ENCODE assay signal across 8 cellular contexts in the genomic region with DNA sequence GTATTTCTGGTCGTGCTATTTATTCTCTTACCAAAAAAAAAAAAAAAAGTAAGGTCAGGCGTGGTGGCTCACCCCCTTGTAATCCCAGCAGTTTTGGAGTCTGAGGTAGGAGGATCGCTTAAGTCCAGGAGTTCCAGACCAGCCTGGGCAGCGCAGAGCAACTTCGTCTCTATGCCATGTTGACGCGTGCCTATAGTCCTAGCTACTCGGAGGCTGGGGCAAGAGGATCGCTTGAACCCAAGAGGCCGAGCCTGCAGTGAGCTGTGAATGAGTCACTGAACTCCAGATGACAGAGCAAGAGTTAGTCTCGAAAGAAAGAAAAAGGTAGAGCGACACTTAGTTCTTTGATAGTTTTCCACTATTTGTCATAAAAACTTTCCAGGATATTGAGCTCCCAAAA. TPM values are rescaled to one million over a fixed set of nuclear protein-coding genes. Genes with fewer than 3 reads are reported as not detected.
DNase-seq lines count a peak whose midpoint lies in the region; ATAC-seq and TF ChIP-seq lines count a peak whose summit lies in the region.

No MANE protein-coding gene starts in this region.

- 92% methylated on average over 12 of the region's 12 CpGs for WGBS in HUES64

- no peak overlapping the region for H3K27ac ChIP-seq in HUES64 (ENCODE audit: low read depth, low read length)
- peak overlapping the region in 1 of 2 donors; percentile 97 for H3K27ac ChIP-seq in left lung

- no peak overlapping the region for H3K9ac ChIP-seq in HUES64 (ENCODE audit: low read depth, low read length)

- ATAC-seq in left lung (no peak), GM21723 (IDR thresholded peaks at IDR 0.05; ENCODE audit: unreplicated experiment) (no peak), HG03460 (IDR thresholded peaks at IDR 0.05; ENCODE audit: unreplicated experiment) (no peak), GM21423 (IDR thresholded peaks at IDR 0.05; ENCODE audit: unreplicated experiment) (no peak)

- H3K36me3 Mint-ChIP-seq in stimulated activated naive CD8-positive, alpha-beta T cell treated with anti-CD3 and anti-CD28 coated beads, Interleukin-15, Interleukin-2, amounts not matched to agents 100 ng/mL and 50 ng/mL, for 24 hours (ENCODE audit: low read depth): no peaks in the 10 kb centered on the region

- H3K9me3 ChIP-seq in HUES64 (ENCODE audit: insufficient read depth, low read depth, low read length): no peaks in the 10 kb centered on the region
- H3K9me3 ChIP-seq in left lung: no peaks in the 10 kb centered on the region

- H3K27ac Mint-ChIP-seq in stimulated activated naive CD8-positive, alpha-beta T cell treated with anti-CD3 and anti-CD28 coated beads, Interleukin-15, Interleukin-2, amounts not matched to agents 100 ng/mL and 50 ng/mL, for 24 hours: peak overlapping the region; percentile 99

- H3K4me1 ChIP-seq in HUES64 (ENCODE audit: insufficient read depth, low read length): peaks cover 14% of the 10 kb centered on the region
- peaks cover 16 to 31% of the 10 kb centered on the region in 2 donors for H3K4me1 ChIP-seq in left lung

- peak; percentile 65 for DNase-seq in activated CD8-positive, alpha-beta memory T cell treated with anti-CD3 and anti-CD28 coated beads, Interleukin-2, amount 50 U/mL, for 48 hours
- DNase-seq in left lung (no peak), dedifferentiated amniotic fluid mesenchymal stem cell (ENCODE audit: extremely low spot score) (no peak)

- H3K36me3 ChIP-seq in HUES64 (ENCODE audit: insufficient read depth, low read length) (no peaks in the 10 kb centered on the region), left lung (no peaks in the 10 kb centered on the region)

- peaks cover 26% of the 10 kb centered on the region for H3K4me1 Mint-ChIP-seq in stimulated activated naive CD8-positive, alpha-beta T cell treated with anti-CD3 and anti-CD28 coated beads, Interleukin-15, Interleukin-2, amounts not matched to agents 100 ng/mL and 50 ng/mL, for 24 hours (ENCODE audit: low read depth)

- H3K27me3 ChIP-seq in HUES64 (ENCODE audit: insufficient read depth, low read length) (peaks cover 6% of the 10 kb centered on the region; the same call in 1 of the 2 replicates), left lung (no peaks in the 10 kb centered on the region)

- H3K27me3 Mint-ChIP-seq in stimulated activated naive CD8-positive, alpha-beta T cell treated with anti-CD3 and anti-CD28 coated beads, Interleukin-15, Interleukin-2, amounts not matched to agents 100 ng/mL and 50 ng/mL, for 24 hours: no peaks in the 10 kb centered on the region

- intact Hi-C loops in left lung (cut with DNase I): loop anchor here in 1 of 2 donors (5.0 kb wide), 1 partner anchor 56 kb away; no protein-coding TSS in a partner anchor

- H3K9me3 Mint-ChIP-seq in stimulated activated naive CD8-positive, alpha-beta T cell treated with anti-CD3 and anti-CD28 coated beads, Interleukin-15, Interleukin-2, amounts not matched to agents 100 ng/mL and 50 ng/mL, for 24 hours: no peaks in the 10 kb centered on the region

- peak overlapping the region; percentile 86 for H3K4me3 Mint-ChIP-seq in stimulated activated naive CD8-positive, alpha-beta T cell treated with anti-CD3 and anti-CD28 coated beads, Interleukin-15, Interleukin-2, amounts not matched to agents 100 ng/mL and 50 ng/mL, for 24 hours

- H3K4me3 ChIP-seq in HUES64 (ENCODE audit: low read length) (peak overlapping the region; percentile 84), left lung (peak overlapping the region; percentile 76 to 90)

- no peak for TF ChIP-seq CTCF in left lung (IDR thresholded peaks at IDR 0.05)

RNA-seq across cellular contexts. Expression of a gene that starts 1.4 kb away (rescaled TPM):
- 8.0 TPM for polyA plus RNA-seq in HUES64 (2013, experiment 1 of 2)
- polyA plus RNA-seq in HUES64 (2013, experiment 2 of 2): 7.2 TPM
- 10 to 100 TPM; 14.8 to 14.9 TPM for total RNA-seq in left lung
